10 cellular contexts compared by ENCODE assay signal in genomic region chr17:19410875-19411291, GRCh38. TPM values are rescaled to one million over a fixed set of nuclear protein-coding genes. Genes with fewer than 3 reads are reported as not detected.
DNase-seq lines count a peak whose midpoint lies in the region; ATAC-seq and TF ChIP-seq lines count a peak whose summit lies in the region.
"Had no signal": no experiment of that assay in that cellular context is flagged by ENCODE, and none has a peak within 500 bp of the region (broad histone marks: within the 10 kb centered on the region; RNA-seq: fewer than 3 reads in every experiment).

Gene RNF112, plus strand, starts transcription at chr17:19411232. Its CDS starts 177 bp downstream, at chr17:19411409.

- DNase-seq in NCI-H1694 treated with DMSO at 0.1 percent for 48 hours (lab: John Stamatoyannopoulos, UW) (peak; percentile 53), iPS-NIHi11 (ENCODE audit: low spot score) (peak; percentile 55), stromal cell of bone marrow (ENCODE audit: low read depth) (peak; percentile 18), activated T-cell treated with anti-CD3 and anti-CD28 coated beads for 4 hours (no peak)
- no peak for DNase-seq in stimulated activated CD4-positive, alpha-beta T cell treated with anti-CD3 and anti-CD28 coated beads, Interleukin-4, amount 100 ng/mL, for 4 hours
- DNase-seq: Kasumi-1 had no signal

- H3K27me3 Mint-ChIP-seq in brain: peaks cover 4% of the 10 kb centered on the region
- H3K27me3 Mint-ChIP-seq: activated naive CD4-positive, alpha-beta T cell treated with anti-CD3 and anti-CD28 coated beads, Interleukin-2, amount 50 U/mL, for 24 hours had no signal

- no peak for ATAC-seq in HG03521 (IDR thresholded peaks at IDR 0.05; ENCODE audit: unreplicated experiment)

- no peak for TF ChIP-seq CTCF in brain (conservative IDR thresholded peaks at IDR 0.05)

- H3K9me3 Mint-ChIP-seq in brain: no peaks in the 10 kb centered on the region
- H3K9me3 Mint-ChIP-seq: activated naive CD4-positive, alpha-beta T cell treated with anti-CD3 and anti-CD28 coated beads, Interleukin-2, amount 50 U/mL, for 24 hours; T-helper 1 cell treated with Interleukin-12 subunit alpha and Interleukin-12 subunit beta and Interleukin-4 antibody, amounts not matched to agents 30 μg/mL and 1 μg/mL, for 36 hours had no signal

- H3K4me1 Mint-ChIP-seq in brain: peaks cover 34% of the 10 kb centered on the region
- H3K4me1 Mint-ChIP-seq: activated naive CD4-positive, alpha-beta T cell treated with anti-CD3 and anti-CD28 coated beads, Interleukin-2, amount 50 U/mL, for 24 hours had no signal

- H3K27ac Mint-ChIP-seq in brain: peak within 1 kb of the TSS; percentile 91 to 99 (median 94)
- H3K27ac Mint-ChIP-seq: activated naive CD4-positive, alpha-beta T cell treated with anti-CD3 and anti-CD28 coated beads, Interleukin-2, amount 50 U/mL, for 24 hours; T-helper 1 cell treated with Interleukin-12 subunit alpha and Interleukin-12 subunit beta and Interleukin-4 antibody, amounts not matched to agents 30 μg/mL and 1 μg/mL, for 36 hours had no signal

- H3K36me3 Mint-ChIP-seq in brain: no peaks in the 10 kb centered on the region
- H3K36me3 Mint-ChIP-seq: activated naive CD4-positive, alpha-beta T cell treated with anti-CD3 and anti-CD28 coated beads, Interleukin-2, amount 50 U/mL, for 24 hours had no signal

- H3K4me3 Mint-ChIP-seq in brain: peak within 1 kb of the TSS; percentile 54 to 87 (median 69)
- H3K4me3 Mint-ChIP-seq: activated naive CD4-positive, alpha-beta T cell treated with anti-CD3 and anti-CD28 coated beads, Interleukin-2, amount 50 U/mL, for 24 hours; T-helper 1 cell treated with Interleukin-12 subunit alpha and Interleukin-12 subunit beta and Interleukin-4 antibody, amounts not matched to agents 30 μg/mL and 1 μg/mL, for 36 hours had no signal

RNA-seq across cellular contexts. Expression of gene RNF112, which starts in this region (rescaled TPM):
- 14.3 TPM for polyA plus RNA-seq in brain (ENCODE audit: insufficient read depth, low read depth, low replicate concordance)

Comparison
In these comparisons a context has a peak if more than half of its experiments do, and no peak if none do; other contexts are left out.
1. DNase-seq: peak in NCI-H1694 treated with DMSO at 0.1 percent for 48 hours (single experiment), iPS-NIHi11 (single experiment) and stromal cell of bone marrow (single experiment); none in stimulated activated CD4-positive, alpha-beta T cell treated with anti-CD3 and anti-CD28 coated beads, Interleukin-4, amount 100 ng/mL, for 4 hours (0 of 2) and activated T-cell treated with anti-CD3 and anti-CD28 coated beads for 4 hours (single experiment).